Comparison of ENCODE assay signal across 41 cellular contexts in genomic region chr1:119912963-119913362, GRCh38. TPM values are rescaled to one million over a fixed set of nuclear protein-coding genes. Genes with fewer than 3 reads are reported as not detected.
"Had no signal": no experiment of that assay in that cellular context is flagged by ENCODE, and none has a peak within 500 bp of the region (broad histone marks: within the 10 kb centered on the region; RNA-seq: fewer than 3 reads in every experiment).

No MANE protein-coding gene starts in this region.

- H3K27ac ChIP-seq: adrenal gland, brain microvascular endothelial cell, coronary artery, dorsolateral prefrontal cortex, foreskin keratinocyte, gastrocnemius medialis, heart left ventricle, WERI-Rb-1 had no signal

- H3K9me3 Mint-ChIP-seq: activated B cell treated with CpG ODN at 0.5 μM for 24 hours; activated CD8-positive, alpha-beta T cell treated with anti-CD3 and anti-CD28 coated beads for 36 hours; activated naive CD4-positive, alpha-beta T cell treated with anti-CD3 and anti-CD28 coated beads for 36 hours; activated naive CD4-positive, alpha-beta T cell treated with anti-CD3 and anti-CD28 coated beads, Interleukin-2, amount 50 U/mL, for 24 hours; activated naive CD8-positive, alpha-beta T cell treated with anti-CD3 and anti-CD28 coated beads for 36 hours; activated naive CD8-positive, alpha-beta T cell treated with anti-CD3 and anti-CD28 coated beads, Interleukin-2, amount 50 U/mL, for 24 hours; activated T-helper 1 cell treated with anti-CD3 and anti-CD28 coated beads, Interleukin-12 subunit alpha, Interleukin-12 subunit beta, Interleukin-2, Interleukin-4 antibody, amounts not matched to agents 30 ng/mL and 10 ng/mL and 1 ng/mL, durations not matched to agents 14 hours and 24 hours and 36 hours; activated T-helper 2 cell treated with anti-CD3 and anti-CD28 coated beads, Interferon-gamma antibody, Interleukin-2, Interleukin-4, amounts not matched to agents 10 μg/mL and 5 μg/mL and 100 μg/mL, durations not matched to agents 14 hours and 24 hours and 36 hours; central memory CD8-positive, alpha-beta T cell; dendritic cell treated with granulocyte-macrophage colony-stimulating factor and Interleukin-4, amounts not matched to agents 40 ng/mL and 50 ng/mL, for 4 days; endodermal cell; T-cell; T-helper 1 cell treated with Interleukin-12 subunit alpha and Interleukin-12 subunit beta and Interleukin-4 antibody, amounts not matched to agents 30 μg/mL and 1 μg/mL, for 36 hours; T-helper 2 cell treated with Interferon-gamma antibody and Interleukin-4, amounts not matched to agents 5 μg/mL and 100 μg/mL, for 36 hours had no signal

- H3K27me3 Mint-ChIP-seq: activated B cell treated with CpG ODN at 0.5 μM for 24 hours; activated CD8-positive, alpha-beta memory T cell treated with anti-CD3 and anti-CD28 coated beads, Interleukin-2, amount 10 ng/mL, durations not matched to agents 7 days and 5 days; activated CD8-positive, alpha-beta T cell treated with anti-CD3 and anti-CD28 coated beads for 36 hours; activated naive CD4-positive, alpha-beta T cell treated with anti-CD3 and anti-CD28 coated beads, Interleukin-2, amount 50 U/mL, for 24 hours; activated naive CD8-positive, alpha-beta T cell treated with anti-CD3 and anti-CD28 coated beads for 36 hours; activated naive CD8-positive, alpha-beta T cell treated with anti-CD3 and anti-CD28 coated beads, Interleukin-2, amount 50 U/mL, for 24 hours; central memory CD8-positive, alpha-beta T cell; dendritic cell treated with granulocyte-macrophage colony-stimulating factor and Interleukin-4, amounts not matched to agents 40 ng/mL and 50 ng/mL, for 4 days; T-cell had no signal

- FAIRE-seq: bronchial epithelial cell had no signal

- DNase-seq: activated B cell treated with CpG ODN at 0.5 μM for 24 hours; activated CD4-positive, alpha-beta T cell treated with anti-CD3 and anti-CD28 coated beads for 48 hours; activated CD4-positive, alpha-beta T cell treated with anti-CD3 and anti-CD28 coated beads, Interleukin-2, amount 50 U/mL, for 1 hour; activated CD4-positive, alpha-beta T cell treated with anti-CD3 and anti-CD28 coated beads, Interleukin-2, amount 50 U/mL, for 48 hours; activated CD8-positive, alpha-beta memory T cell treated with anti-CD3 and anti-CD28 coated beads, Interleukin-2, amount 10 ng/mL, durations not matched to agents 7 days and 5 days; activated CD8-positive, alpha-beta memory T cell treated with anti-CD3 and anti-CD28 coated beads, Interleukin-2, amount 50 U/mL, for 4 hours; activated CD8-positive, alpha-beta T cell treated with anti-CD3 and anti-CD28 coated beads for 36 hours; activated effector memory CD4-positive, alpha-beta T cell treated with anti-CD3 and anti-CD28 coated beads, Interleukin-2, amount 50 U/mL, for 16 hours; activated naive CD4-positive, alpha-beta T cell treated with anti-CD3 and anti-CD28 coated beads for 36 hours; activated naive CD8-positive, alpha-beta T cell treated with anti-CD3 and anti-CD28 coated beads for 36 hours; activated naive CD8-positive, alpha-beta T cell treated with anti-CD3 and anti-CD28 coated beads, Interleukin-2, amount 50 U/mL, for 24 hours; activated T-cell treated with anti-CD3 and anti-CD28 coated beads, Interleukin-2, amount 50 U/mL, for 1 hour; activated T-cell treated with anti-CD3 and anti-CD28 coated beads, Interleukin-2, amount 50 U/mL, for 48 hours; adrenal gland; amygdala; aorta; brain microvascular endothelial cell; dorsolateral prefrontal cortex; effector memory CD4-positive, alpha-beta T cell; endodermal cell; foreskin keratinocyte; gastrocnemius medialis; glutamatergic neuron; heart left ventricle; T-cell; T1000; WERI-Rb-1 had no signal

- H3K27me3 ChIP-seq: adrenal gland, brain microvascular endothelial cell, dorsolateral prefrontal cortex, foreskin keratinocyte, gastrocnemius medialis, heart left ventricle had no signal

- H3K9me3 ChIP-seq: adrenal gland, gastrocnemius medialis, heart left ventricle had no signal

- H3K4me3 Mint-ChIP-seq: activated B cell treated with CpG ODN at 0.5 μM for 24 hours; activated CD8-positive, alpha-beta memory T cell treated with anti-CD3 and anti-CD28 coated beads, Interleukin-2, amount 10 ng/mL, durations not matched to agents 7 days and 5 days; activated CD8-positive, alpha-beta T cell treated with anti-CD3 and anti-CD28 coated beads for 36 hours; activated naive CD4-positive, alpha-beta T cell treated with anti-CD3 and anti-CD28 coated beads for 36 hours; activated naive CD4-positive, alpha-beta T cell treated with anti-CD3 and anti-CD28 coated beads, Interleukin-2, amount 50 U/mL, for 24 hours; activated naive CD8-positive, alpha-beta T cell treated with anti-CD3 and anti-CD28 coated beads for 36 hours; activated naive CD8-positive, alpha-beta T cell treated with anti-CD3 and anti-CD28 coated beads, Interleukin-2, amount 50 U/mL, for 24 hours; activated T-helper 1 cell treated with anti-CD3 and anti-CD28 coated beads, Interleukin-12 subunit alpha, Interleukin-12 subunit beta, Interleukin-2, Interleukin-4 antibody, amounts not matched to agents 30 ng/mL and 10 ng/mL and 1 ng/mL, durations not matched to agents 14 hours and 24 hours and 36 hours; central memory CD8-positive, alpha-beta T cell; dendritic cell treated with granulocyte-macrophage colony-stimulating factor and Interleukin-4, amounts not matched to agents 40 ng/mL and 50 ng/mL, for 4 days; endodermal cell; T-cell; T-helper 1 cell treated with Interleukin-12 subunit alpha and Interleukin-12 subunit beta and Interleukin-4 antibody, amounts not matched to agents 30 μg/mL and 1 μg/mL, for 36 hours; T-helper 2 cell treated with Interferon-gamma antibody and Interleukin-4, amounts not matched to agents 5 μg/mL and 100 μg/mL, for 36 hours had no signal

- H3K4me1 ChIP-seq: adrenal gland, gastrocnemius medialis, heart left ventricle had no signal

- ATAC-seq: activated CD4-positive, CD25-positive, alpha-beta regulatory T cell treated with anti-CD3 and anti-CD28 coated beads, Interleukin-2, amount 50 U/mL, for 24 hours; activated CD8-positive, alpha-beta memory T cell treated with anti-CD3 and anti-CD28 coated beads, Interleukin-2, amount 10 ng/mL, durations not matched to agents 7 days and 5 days; activated CD8-positive, alpha-beta T cell treated with anti-CD3 and anti-CD28 coated beads for 36 hours; activated naive CD8-positive, alpha-beta T cell treated with anti-CD3 and anti-CD28 coated beads, Interleukin-2, amount 50 U/mL, for 24 hours; esophagus mucosa; foreskin keratinocyte; gastrocnemius medialis; heart left ventricle; T-cell had no signal

- H3K27ac Mint-ChIP-seq: activated B cell treated with CpG ODN at 0.5 μM for 24 hours; activated CD8-positive, alpha-beta memory T cell treated with anti-CD3 and anti-CD28 coated beads, Interleukin-2, amount 10 ng/mL, durations not matched to agents 7 days and 5 days; activated CD8-positive, alpha-beta T cell treated with anti-CD3 and anti-CD28 coated beads for 36 hours; activated naive CD4-positive, alpha-beta T cell treated with anti-CD3 and anti-CD28 coated beads for 36 hours; activated naive CD4-positive, alpha-beta T cell treated with anti-CD3 and anti-CD28 coated beads, Interleukin-2, amount 50 U/mL, for 24 hours; activated naive CD8-positive, alpha-beta T cell treated with anti-CD3 and anti-CD28 coated beads for 36 hours; activated naive CD8-positive, alpha-beta T cell treated with anti-CD3 and anti-CD28 coated beads, Interleukin-2, amount 50 U/mL, for 24 hours; activated T-helper 1 cell treated with anti-CD3 and anti-CD28 coated beads, Interleukin-12 subunit alpha, Interleukin-12 subunit beta, Interleukin-2, Interleukin-4 antibody, amounts not matched to agents 30 ng/mL and 10 ng/mL and 1 ng/mL, durations not matched to agents 14 hours and 24 hours and 36 hours; activated T-helper 2 cell treated with anti-CD3 and anti-CD28 coated beads, Interferon-gamma antibody, Interleukin-2, Interleukin-4, amounts not matched to agents 10 μg/mL and 5 μg/mL and 100 μg/mL, durations not matched to agents 14 hours and 24 hours and 36 hours; dendritic cell treated with granulocyte-macrophage colony-stimulating factor and Interleukin-4, amounts not matched to agents 40 ng/mL and 50 ng/mL, for 4 days; endodermal cell; T-cell; T-helper 1 cell treated with Interleukin-12 subunit alpha and Interleukin-12 subunit beta and Interleukin-4 antibody, amounts not matched to agents 30 μg/mL and 1 μg/mL, for 36 hours; T-helper 2 cell treated with Interferon-gamma antibody and Interleukin-4, amounts not matched to agents 5 μg/mL and 100 μg/mL, for 36 hours had no signal

- H3K4me1 Mint-ChIP-seq: activated B cell treated with CpG ODN at 0.5 μM for 24 hours; activated naive CD4-positive, alpha-beta T cell treated with anti-CD3 and anti-CD28 coated beads, Interleukin-2, amount 50 U/mL, for 24 hours; activated naive CD8-positive, alpha-beta T cell treated with anti-CD3 and anti-CD28 coated beads for 36 hours; activated naive CD8-positive, alpha-beta T cell treated with anti-CD3 and anti-CD28 coated beads, Interleukin-2, amount 50 U/mL, for 24 hours; T-cell had no signal

- H3K4me3 ChIP-seq: adrenal gland, coronary artery, dorsolateral prefrontal cortex, gastrocnemius medialis, heart left ventricle had no signal

RNA-seq across cellular contexts. Expression of gene ADAM30, which starts 16.6 kb away (rescaled TPM):
- total RNA-seq: activated B cell treated with CpG ODN at 0.5 μM for 24 hours; activated CD8-positive, alpha-beta memory T cell treated with anti-CD3 and anti-CD28 coated beads for 36 hours; activated CD8-positive, alpha-beta memory T cell treated with anti-CD3 and anti-CD28 coated beads, Interleukin-2, amount 10 ng/mL, durations not matched to agents 7 days and 5 days; activated CD8-positive, alpha-beta T cell treated with anti-CD3 and anti-CD28 coated beads for 36 hours; activated naive CD4-positive, alpha-beta T cell treated with anti-CD3 and anti-CD28 coated beads for 36 hours; activated naive CD8-positive, alpha-beta T cell treated with anti-CD3 and anti-CD28 coated beads for 36 hours; activated T-helper 1 cell treated with anti-CD3 and anti-CD28 coated beads, Interleukin-12 subunit alpha, Interleukin-12 subunit beta, Interleukin-2, Interleukin-4 antibody, amounts not matched to agents 30 ng/mL and 10 ng/mL and 1 ng/mL, durations not matched to agents 14 hours and 24 hours and 36 hours; activated T-helper 2 cell treated with anti-CD3 and anti-CD28 coated beads, Interferon-gamma antibody, Interleukin-2, Interleukin-4, amounts not matched to agents 10 μg/mL and 5 μg/mL and 100 μg/mL, durations not matched to agents 14 hours and 24 hours and 36 hours; adrenal gland; aorta; bronchial epithelial cell; cerebellum; dorsolateral prefrontal cortex; endodermal cell; epithelial cell of proximal tubule; esophagus mucosa; foreskin keratinocyte; gastrocnemius medialis; heart left ventricle; T-cell had no signal
- polyA plus RNA-seq: adrenal gland, aorta, foreskin keratinocyte, heart left ventricle had no signal
